In the genomic region with DNA sequence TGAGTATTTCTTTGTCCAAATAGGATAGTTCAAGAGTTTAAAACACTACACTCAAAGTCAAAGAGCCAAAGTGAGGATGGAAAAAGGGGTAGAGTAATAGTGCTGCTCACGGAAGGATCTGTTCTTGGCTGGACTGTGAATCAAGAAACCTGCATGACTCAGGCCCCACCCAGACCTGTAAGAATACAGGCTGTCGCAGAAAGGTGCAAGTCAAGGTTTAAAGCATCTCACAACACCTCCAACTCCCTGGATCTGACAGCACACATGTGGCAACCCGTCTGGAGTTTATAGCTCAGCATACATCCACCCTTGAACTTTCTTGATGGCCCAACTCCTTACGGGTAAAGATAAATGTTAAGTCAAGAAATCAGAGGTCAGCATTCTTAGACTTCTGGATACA, we compare ENCODE assay signal across 24 cellular contexts. TPM values are rescaled to one million over a fixed set of nuclear protein-coding genes. Genes with fewer than 3 reads are reported as not detected.
"Had no signal": no experiment of that assay in that cellular context is flagged by ENCODE, and none has a peak within 500 bp of the region (broad histone marks: within the 10 kb centered on the region; RNA-seq: fewer than 3 reads in every experiment).

No MANE protein-coding gene starts in this region.

- H3K9me3 ChIP-seq: SJSA1 had no signal

- H3K36me3 ChIP-seq: MG63, SJSA1 had no signal

- H3K27ac ChIP-seq: HL-60, RWPE1, SJSA1, SK-N-MC had no signal

- DNase-seq: Karpas-422, KG1, MG63, NCI-H1092, NCI-H1436, NCI-H187, NCI-H2029, NCI-H2081 treated with DMSO at 0.1 percent for 48 hours, NCI-H2171, NCI-H226, NCI-H446, NCI-H510A, NCI-H524 treated with DMSO at 0.1 percent for 48 hours, NCI-H69, NCI-H774, PC-3, SHP77 treated with DMSO at 0.1 percent for 48 hours had no signal

- ATAC-seq: Panc1, PC-3, Right ventricle myocardium inferior had no signal

- H3K4me1 ChIP-seq: SJSA1 had no signal

- H3K27me3 ChIP-seq: MG63, SJSA1 had no signal

- H3K4me3 ChIP-seq: MG63, SJSA1, SK-N-MC had no signal

RNA-seq across cellular contexts. Expression of gene KIAA2012, which starts 6.2 kb away (rescaled TPM):
- total RNA-seq: OCI-LY7, PC-3, Right ventricle myocardium inferior had no signal
